In the genomic region with DNA sequence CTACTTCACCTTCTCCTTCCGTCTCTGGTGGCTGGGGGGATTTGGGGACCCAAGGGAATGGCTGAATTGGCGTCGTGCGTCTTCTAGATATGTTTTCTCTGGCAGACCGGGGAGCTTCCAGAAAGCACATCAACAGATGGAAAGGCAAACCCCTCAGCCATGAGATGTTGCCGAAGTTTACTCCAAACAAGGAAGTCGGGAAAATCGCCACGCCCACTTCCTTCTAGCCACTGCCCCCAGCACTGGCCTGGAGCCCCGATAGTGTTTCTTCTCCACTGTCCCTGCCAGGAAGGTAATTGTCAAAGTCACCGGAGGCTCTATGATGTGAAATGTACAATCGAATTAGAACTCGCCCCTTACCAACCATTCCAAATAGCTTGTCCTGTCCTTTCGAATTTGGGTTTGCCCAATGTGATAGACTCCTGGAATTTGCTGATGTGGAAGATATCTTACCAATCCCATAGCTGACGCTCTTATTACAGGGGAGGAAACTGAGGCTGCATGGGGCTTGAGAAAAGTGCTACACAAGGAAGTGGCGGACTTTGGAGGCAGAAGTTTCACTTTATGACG, we compare ENCODE assay signal across 11 cellular contexts.
DNase-seq lines count a peak whose midpoint lies in the region; ATAC-seq and TF ChIP-seq lines count a peak whose summit lies in the region.
"Had no signal": no experiment of that assay in that cellular context is flagged by ENCODE, and none has a peak within 500 bp of the region (broad histone marks: within the 10 kb centered on the region; RNA-seq: fewer than 3 reads in every experiment).

No MANE protein-coding gene starts in this region.

- H3K79me1 ChIP-seq in trophoblast cell (ENCODE audit: low read length), result no peaks in the 10 kb centered on the region

- H3K4me3 Mint-ChIP-seq in CD8-positive, alpha-beta memory T cell, result peak overlapping the region in 3 of 7 donors; percentile 32 to 51 (median 51)

- POLR2A ChIA-PET in RWPE1 (lab: Yijun Ruan, JAX; ENCODE audit: low non-redundant PET), result no interaction called here
- POLR2A ChIA-PET in CD8-positive, alpha-beta memory T cell (lab: Charles Lee), result no interaction called here

- intact Hi-C loops in heart right ventricle (cut with DNase I), result loop anchor here in 2 of 10 donors (1.0 to 5.0 kb wide), 2 partner anchors 31 to 42 kb away; no protein-coding TSS in a partner anchor

- H3K79me2 ChIP-seq in trophoblast cell (ENCODE audit: control insufficient read depth, insufficient read depth, low read length, poor library complexity), result no peaks in the 10 kb centered on the region

- no peak overlapping the region for H2BK120ac ChIP-seq in trophoblast cell (ENCODE audit: insufficient read depth, low read length, poor library complexity)

- no peak overlapping the region for H4K12ac ChIP-seq in trophoblast cell (ENCODE audit: low read depth, low read length)

- no peak for TF ChIP-seq CTCF in heart right ventricle (IDR thresholded peaks at IDR 0.05)
- no peak for TF ChIP-seq CTCF in RWPE1 (conservative IDR thresholded peaks at IDR 0.05; ENCODE audit: low read depth)

- H3K27me3 ChIP-seq in heart right ventricle, result peaks cover 0 to 66% (median 43%) of the 10 kb centered on the region in 7 donors
- peaks cover 21% of the 10 kb centered on the region for H3K27me3 ChIP-seq in trophoblast cell (ENCODE audit: insufficient read depth, low read length)
- H3K27me3 ChIP-seq in CD8-positive, alpha-beta memory T cell (ENCODE audit: insufficient read depth, low read length, poor library complexity, severe bottlenecking), result peaks cover 6% of the 10 kb centered on the region

- H2AFZ ChIP-seq in trophoblast cell (ENCODE audit: insufficient read depth, low read length, poor library complexity), result peak overlapping the region; percentile 42

- no peaks in the 10 kb centered on the region for H3K36me3 Mint-ChIP-seq in CD8-positive, alpha-beta memory T cell
- H3K36me3 Mint-ChIP-seq: IgD-negative memory B cell had no signal

- 18 to 22% methylated on average over 17 of the region's 17 CpGs for WGBS in heart right ventricle, 2 donors
- no CpG with 5 or more reads among the region's 17 CpGs for WGBS in trophoblast cell (ENCODE audit: extremely low coverage, insufficient coverage, insufficient read length)

- H3K23ac ChIP-seq in trophoblast cell (ENCODE audit: low read length), result no peak overlapping the region

- H3K18ac ChIP-seq in trophoblast cell (ENCODE audit: low read length), result no peak overlapping the region

- H3K9me3 ChIP-seq in heart right ventricle, result no peaks in the 10 kb centered on the region
- H3K9me3 ChIP-seq in trophoblast cell (ENCODE audit: insufficient read depth, low read depth, low read length), result no peaks in the 10 kb centered on the region
- no peaks in the 10 kb centered on the region for H3K9me3 ChIP-seq in CD8-positive, alpha-beta memory T cell (ENCODE audit: low read length)

- H3K27me3 Mint-ChIP-seq in CD8-positive, alpha-beta memory T cell, result peaks cover 28 to 57% of the 10 kb centered on the region in 2 donors

- DNase-seq in EH (ENCODE audit: low read depth), result peak; percentile 20
- peak; percentile 69 to 79 for DNase-seq in heart right ventricle
- DNase-seq in trophoblast cell, result no peak
- DNase-seq in RWPE1 (ENCODE audit: low spot score), result no peak
- no peak for DNase-seq in CD8-positive, alpha-beta memory T cell
- DNase-seq: hypothalamus had no signal

- no peak overlapping the region for H2BK12ac ChIP-seq in trophoblast cell (ENCODE audit: low read length)

- no peak overlapping the region for H3K4ac ChIP-seq in trophoblast cell (ENCODE audit: low read depth, low read length)

- H2AK5ac ChIP-seq in trophoblast cell (ENCODE audit: low read length), result no peak overlapping the region

- H3K27ac Mint-ChIP-seq in CD8-positive, alpha-beta memory T cell, result peak overlapping the region in 1 of 8 donors; percentile 43
- H3K27ac Mint-ChIP-seq: IgD-negative memory B cell had no signal

- H3K27ac ChIP-seq in heart right ventricle, result peak overlapping the region in 9 of 10 donors; percentile 44 to 84 (median 71)
- no peak overlapping the region for H3K27ac ChIP-seq in trophoblast cell (ENCODE audit: low read depth, low read length)
- H3K27ac ChIP-seq in RWPE1, result no peak overlapping the region
- no peak overlapping the region for H3K27ac ChIP-seq in CD8-positive, alpha-beta memory T cell (ENCODE audit: low read depth, low read length)

- no peak overlapping the region for H3K9ac ChIP-seq in trophoblast cell (ENCODE audit: low read length)

- H3K4me1 ChIP-seq in heart right ventricle (peaks cover 0 to 23% (median 9%) of the 10 kb centered on the region in 9 donors), trophoblast cell (ENCODE audit: control insufficient read depth in 1 of 2, insufficient read depth in 2 of 2, low read length in 2 of 2) (peaks cover 2 to 6% of the 10 kb centered on the region in 2 experiments)
- H3K4me1 ChIP-seq in CD8-positive, alpha-beta memory T cell (ENCODE audit: insufficient read depth, low read length), result no peaks in the 10 kb centered on the region

- no peak overlapping the region for H4K8ac ChIP-seq in trophoblast cell (ENCODE audit: low read depth, low read length)

- H3K4me1 Mint-ChIP-seq in CD8-positive, alpha-beta memory T cell, result peaks cover 4 to 13% (median 11%) of the 10 kb centered on the region in 3 donors

- no peak overlapping the region for H4K91ac ChIP-seq in trophoblast cell (ENCODE audit: low read depth, low read length)

- ATAC-seq in SK-N-SH treated with all-trans-retinoic acid at 6 μM for 48 hours, result peak; percentile 31; the same call in 2 of the 3 replicates
- ATAC-seq in heart right ventricle, result peak; percentile 68 to 83 (median 74)
- ATAC-seq in GM21423 (IDR thresholded peaks at IDR 0.05; ENCODE audit: unreplicated experiment), result no peak
- ATAC-seq in GM18858 (IDR thresholded peaks at IDR 0.05; ENCODE audit: unreplicated experiment), result no peak
- ATAC-seq: activated CD4-positive, CD25-positive, alpha-beta regulatory T cell treated with anti-CD3 and anti-CD28 coated beads, Interleukin-2, amount 50 U/mL, for 24 hours had no signal

- H3K9me3 Mint-ChIP-seq in CD8-positive, alpha-beta memory T cell, result peaks cover 0 to 6% (median 2%) of the 10 kb centered on the region in 5 donors
- H3K9me3 Mint-ChIP-seq: IgD-negative memory B cell had no signal

- H3K14ac ChIP-seq in trophoblast cell (ENCODE audit: low read length), result no peak overlapping the region

- peak overlapping the region; percentile 21 to 68 (median 59) for H3K4me3 ChIP-seq in heart right ventricle
- peak overlapping the region; percentile 79 for H3K4me3 ChIP-seq in trophoblast cell (ENCODE audit: low read depth, low read length)
- no peak overlapping the region for H3K4me3 ChIP-seq in CD8-positive, alpha-beta memory T cell (ENCODE audit: low read length)

- no peak overlapping the region for H2BK5ac ChIP-seq in trophoblast cell (ENCODE audit: low read depth, low read length, poor library complexity)

- H3K36me3 ChIP-seq in heart right ventricle, result no peaks in the 10 kb centered on the region
- no peaks in the 10 kb centered on the region for H3K36me3 ChIP-seq in trophoblast cell (ENCODE audit: control insufficient read depth in 1 of 2, insufficient read depth in 2 of 2, low read length in 2 of 2)
- H3K36me3 ChIP-seq in CD8-positive, alpha-beta memory T cell (ENCODE audit: insufficient read depth, low read length), result no peaks in the 10 kb centered on the region

- peak overlapping the region; percentile 97 for H3K4me2 ChIP-seq in trophoblast cell (ENCODE audit: low read length)

- CTCF ChIA-PET in RWPE1 (lab: Yijun Ruan, JAX), result no interaction called here
- CTCF ChIA-PET in CD8-positive, alpha-beta memory T cell (lab: Charles Lee), result no interaction called here

TF ChIP-seq in SK-N-SH treated with all-trans-retinoic acid at 6 μM for 48 hours, 23 proteins besides CTCF, POLR2A, EP300 and RAD21 (continues in another document):
- no peak for TF ChIP-seq ZNF8 (CRISPR knock-in tag; IDR thresholded peaks at IDR 0.05)
- no peak for TF ChIP-seq TCF4 (CRISPR knock-in tag; IDR thresholded peaks at IDR 0.05; ENCODE audit: borderline replicate concordance)
- TF ChIP-seq OSR1 (CRISPR knock-in tag; IDR thresholded peaks at IDR 0.05), result no peak
- TF ChIP-seq CSDC2 (CRISPR knock-in tag; IDR thresholded peaks at IDR 0.05), result no peak
- TF ChIP-seq, protein P1, sequence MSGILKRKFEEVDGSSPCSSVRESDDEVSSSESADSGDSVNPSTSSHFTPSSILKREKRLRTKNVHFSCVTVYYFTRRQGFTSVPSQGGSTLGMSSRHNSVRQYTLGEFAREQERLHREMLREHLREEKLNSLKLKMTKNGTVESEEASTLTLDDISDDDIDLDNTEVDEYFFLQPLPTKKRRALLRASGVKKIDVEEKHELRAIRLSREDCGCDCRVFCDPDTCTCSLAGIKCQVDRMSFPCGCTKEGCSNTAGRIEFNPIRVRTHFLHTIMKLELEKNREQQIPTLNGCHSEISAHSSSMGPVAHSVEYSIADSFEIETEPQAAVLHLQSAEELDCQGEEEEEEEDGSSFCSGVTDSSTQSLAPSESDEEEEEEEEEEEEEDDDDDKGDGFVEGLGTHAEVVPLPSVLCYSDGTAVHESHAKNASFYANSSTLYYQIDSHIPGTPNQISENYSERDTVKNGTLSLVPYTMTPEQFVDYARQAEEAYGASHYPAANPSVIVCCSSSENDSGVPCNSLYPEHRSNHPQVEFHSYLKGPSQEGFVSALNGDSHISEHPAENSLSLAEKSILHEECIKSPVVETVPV (CRISPR knock-in tag; IDR thresholded peaks at IDR 0.05), result no peak
- TF ChIP-seq ZFP3 (CRISPR knock-in tag; IDR thresholded peaks at IDR 0.05), result no peak
- no peak for TF ChIP-seq ZNF565 (CRISPR knock-in tag; conservative IDR thresholded peaks at IDR 0.05; ENCODE audit: low read depth)
- TF ChIP-seq, protein P2, sequence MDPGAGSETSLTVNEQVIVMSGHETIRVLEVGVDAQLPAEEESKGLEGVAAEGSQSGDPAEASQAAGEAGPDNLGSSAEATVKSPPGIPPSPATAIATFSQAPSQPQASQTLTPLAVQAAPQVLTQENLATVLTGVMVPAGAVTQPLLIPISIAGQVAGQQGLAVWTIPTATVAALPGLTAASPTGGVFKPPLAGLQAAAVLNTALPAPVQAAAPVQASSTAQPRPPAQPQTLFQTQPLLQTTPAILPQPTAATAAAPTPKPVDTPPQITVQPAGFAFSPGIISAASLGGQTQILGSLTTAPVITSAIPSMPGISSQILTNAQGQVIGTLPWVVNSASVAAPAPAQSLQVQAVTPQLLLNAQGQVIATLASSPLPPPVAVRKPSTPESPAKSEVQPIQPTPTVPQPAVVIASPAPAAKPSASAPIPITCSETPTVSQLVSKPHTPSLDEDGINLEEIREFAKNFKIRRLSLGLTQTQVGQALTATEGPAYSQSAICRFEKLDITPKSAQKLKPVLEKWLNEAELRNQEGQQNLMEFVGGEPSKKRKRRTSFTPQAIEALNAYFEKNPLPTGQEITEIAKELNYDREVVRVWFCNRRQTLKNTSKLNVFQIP (CRISPR knock-in tag; IDR thresholded peaks at IDR 0.05; ENCODE audit: borderline replicate concordance, low read depth), result no peak

Comparison
In these comparisons a context has a peak if more than half of its experiments do, and no peak if none do; other contexts are left out.
1. DNase-seq: peak in EH (single experiment) and heart right ventricle (2 of 2); none in trophoblast cell (0 of 2), RWPE1 (single experiment) and CD8-positive, alpha-beta memory T cell (0 of 5).
2. ATAC-seq: peak in SK-N-SH treated with all-trans-retinoic acid at 6 μM for 48 hours (single experiment) and heart right ventricle (8 of 8); none in GM21423 (single experiment) and GM18858 (single experiment).
3. H3K27ac ChIP-seq: peak in heart right ventricle (9 of 10); none in trophoblast cell (single experiment), RWPE1 (single experiment) and CD8-positive, alpha-beta memory T cell (single experiment).